Comparison of ENCODE assay signal across 19 cellular contexts in the genomic region with DNA sequence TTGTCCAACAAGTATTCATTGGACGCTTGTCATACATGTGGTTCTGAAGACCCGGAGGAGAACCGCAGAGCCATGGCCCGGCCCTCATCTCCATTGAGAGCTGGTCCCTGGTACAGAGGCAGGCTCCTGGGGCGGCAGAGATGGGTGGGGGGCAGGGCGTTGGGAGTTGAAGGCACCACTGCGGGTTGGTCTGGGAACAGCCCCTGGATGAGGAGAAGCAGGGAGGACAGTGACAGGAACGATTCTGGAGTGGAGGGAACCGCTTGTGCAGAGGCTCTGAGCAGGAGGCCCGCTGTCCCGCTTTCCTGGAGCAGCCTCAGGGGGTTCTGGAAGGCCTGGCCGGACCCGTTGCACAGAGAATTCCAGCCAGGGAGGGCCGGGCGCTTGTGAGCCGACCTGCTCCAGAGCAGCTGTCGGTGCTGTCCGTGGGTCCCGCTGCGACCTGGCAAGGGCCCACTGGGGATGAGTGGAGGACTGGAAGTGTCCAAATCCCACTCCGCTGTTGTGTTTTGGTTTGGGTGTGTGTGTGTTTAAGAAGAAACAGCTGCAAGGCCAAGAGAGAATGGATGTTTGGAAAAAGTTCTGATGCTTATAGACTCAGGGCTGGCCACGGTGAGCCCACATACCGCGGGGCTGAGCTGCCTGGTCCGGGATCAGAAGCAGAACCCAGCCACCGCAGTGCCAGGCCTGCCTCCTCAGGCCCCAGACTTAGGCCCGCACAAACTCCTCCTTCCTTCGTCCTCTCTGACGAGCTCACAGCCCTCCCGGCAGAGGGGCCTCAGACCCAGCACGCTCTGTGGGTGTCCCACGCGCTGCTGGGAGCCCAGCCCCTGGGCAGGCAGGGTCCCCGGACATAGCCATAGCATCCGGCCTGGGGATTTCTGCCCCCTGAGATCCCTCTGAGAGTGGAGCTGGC.
A peak's percentile ranks its signal among the peaks of the same experiment; 100 is the strongest.
DNase-seq lines count a peak whose midpoint lies in the region; ATAC-seq and TF ChIP-seq lines count a peak whose summit lies in the region.
"Had no signal": no experiment of that assay in that cellular context is flagged by ENCODE, and none has a peak within 500 bp of the region (broad histone marks: within the 10 kb centered on the region; RNA-seq: fewer than 3 reads in every experiment).

No MANE protein-coding gene starts in this region.

- 38 to 44% methylated on average over 30 to 33 of the region's 35 CpGs for WGBS in GM23248 (ENCODE audit: low coverage in 1 of 2, low lambda C conversion rate in 2 of 2, missing lambda C conversion rate in 2 of 2), 2 experiments

- no peak overlapping the region for H3K4me2 ChIP-seq in GM23248 (ENCODE audit: unreplicated experiment)

- no peak overlapping the region for H2AFZ ChIP-seq in GM23248

- TF ChIP-seq CTCF in AG10803 (conservative IDR thresholded peaks at IDR 0.05; ENCODE audit: low read length) (no peak), WTC11 (IDR thresholded peaks at IDR 0.05) (no peak)

- peak; percentile 50 for ATAC-seq in WTC11
- ATAC-seq in left lobe of liver = no peak
- no peak for ATAC-seq in sciatic nerve
- ATAC-seq: stimulated activated naive CD8-positive, alpha-beta T cell treated with anti-CD3 and anti-CD28 coated beads, Interleukin-15, amount 100 ng/mL, for 72 hours had no signal

- no peak overlapping the region for H3K27ac ChIP-seq in GM23248
- H3K27ac ChIP-seq: prostate gland had no signal

- H3K4me1 ChIP-seq in GM23248 (ENCODE audit: insufficient read depth) = no peaks in the 10 kb centered on the region
- H3K4me1 ChIP-seq: prostate gland had no signal

- peaks cover under 1% of the 10 kb centered on the region for H3K9me3 Mint-ChIP-seq in WTC11
- H3K9me3 Mint-ChIP-seq in immature natural killer cell = peaks cover 0 to 2% (median 0%) of the 10 kb centered on the region in 6 donors
- H3K9me3 Mint-ChIP-seq: activated CD4-positive, alpha-beta T cell treated with anti-CD3 and anti-CD28 coated beads, Interleukin-2, amount 10 ng/mL, durations not matched to agents 7 days and 5 days; CD14-positive monocyte had no signal

- no peaks in the 10 kb centered on the region for H3K9me3 ChIP-seq in GM23248 (ENCODE audit: low read depth)
- H3K9me3 ChIP-seq: prostate gland had no signal

- H3F3A ChIP-seq in GM23248 (ENCODE audit: insufficient read depth) = no peaks in the 10 kb centered on the region

- CTCF ChIA-PET in WTC11 (lab: Charles Lee) = interaction anchor here (0.6 to 5.4 kb wide), 19 partner anchors 9 to 166 kb away, joined by 3 to 39 read pairs (median 4); no protein-coding TSS in a partner anchor

- DNase-seq in AG10803 (ENCODE audit: low read depth) (peak; percentile 9), WTC11 (ENCODE audit: low spot score) (no peak), left lobe of liver (ENCODE audit: low spot score) (peak; percentile 34), sciatic nerve (ENCODE audit: low spot score) (peak; percentile 59), immature natural killer cell (no peak), KG1 (lab: John Stamatoyannopoulos, UW) (no peak), NCI-H524 (lab: John Stamatoyannopoulos, UW) (no peak), GM23248 (no peak)
- DNase-seq: activated CD4-positive, alpha-beta T cell treated with anti-CD3 and anti-CD28 coated beads, Interleukin-2, amount 10 ng/mL, durations not matched to agents 7 days and 5 days; cortex of kidney; mammary epithelial cell; NCI-H774; nephron progenitor cell; SHP77; stimulated activated CD4-positive, alpha-beta T cell treated with anti-CD3 and anti-CD28 coated beads, Interleukin-4, amount 100 ng/mL, for 4 hours; stimulated activated naive CD8-positive, alpha-beta T cell treated with anti-CD3 and anti-CD28 coated beads, Interleukin-15, amount 100 ng/mL, for 72 hours had no signal

- H3K27ac Mint-ChIP-seq in WTC11 = no peak overlapping the region
- H3K27ac Mint-ChIP-seq in immature natural killer cell = no peak overlapping the region
- H3K27ac Mint-ChIP-seq: activated CD4-positive, alpha-beta T cell treated with anti-CD3 and anti-CD28 coated beads, Interleukin-2, amount 10 ng/mL, durations not matched to agents 7 days and 5 days; CD14-positive monocyte; nephron progenitor cell had no signal

- intact Hi-C loops in sciatic nerve (cut with DNase I) = no loop called here

- no peaks in the 10 kb centered on the region for H4K20me1 ChIP-seq in GM23248 (ENCODE audit: insufficient read depth)

- no peaks in the 10 kb centered on the region for H3K79me2 ChIP-seq in GM23248 (ENCODE audit: insufficient read depth)

- H3K27me3 Mint-ChIP-seq in WTC11 (ENCODE audit: low read depth) = peaks cover 5% of the 10 kb centered on the region; the same call in 1 of the 2 replicates
- H3K27me3 Mint-ChIP-seq in immature natural killer cell (ENCODE audit: low read depth in 3 of 3) = peaks cover 0 to 2% (median 1%) of the 10 kb centered on the region in 3 donors

- H3K4me1 Mint-ChIP-seq in WTC11 = peaks cover 7% of the 10 kb centered on the region
- H3K4me1 Mint-ChIP-seq in immature natural killer cell = no peaks in the 10 kb centered on the region
- H3K4me1 Mint-ChIP-seq: activated CD4-positive, alpha-beta T cell treated with anti-CD3 and anti-CD28 coated beads, Interleukin-2, amount 10 ng/mL, durations not matched to agents 7 days and 5 days; stimulated activated naive CD8-positive, alpha-beta T cell treated with anti-CD3 and anti-CD28 coated beads, Interleukin-15, amount 100 ng/mL, for 72 hours had no signal

- POLR2A ChIA-PET in WTC11 (lab: Charles Lee) = no interaction called here

- H3K4me3 Mint-ChIP-seq in WTC11 (no peak overlapping the region), immature natural killer cell (no peak overlapping the region)
- H3K4me3 Mint-ChIP-seq: activated CD4-positive, alpha-beta T cell treated with anti-CD3 and anti-CD28 coated beads, Interleukin-2, amount 10 ng/mL, durations not matched to agents 7 days and 5 days; CD14-positive monocyte; nephron progenitor cell; stimulated activated naive CD8-positive, alpha-beta T cell treated with anti-CD3 and anti-CD28 coated beads, Interleukin-15, amount 100 ng/mL, for 72 hours had no signal

- H3K4me3 ChIP-seq in AG10803 (ENCODE audit: low read length) (no peak overlapping the region), GM23248 (no peak overlapping the region)
- H3K4me3 ChIP-seq: K562, prostate gland had no signal

- in situ Hi-C loops in GM23248 (cut with MboI) = no loop called here

- no peaks in the 10 kb centered on the region for H3K36me3 Mint-ChIP-seq in WTC11
- no peaks in the 10 kb centered on the region for H3K36me3 Mint-ChIP-seq in immature natural killer cell
- H3K36me3 Mint-ChIP-seq: CD14-positive monocyte had no signal

- no peaks in the 10 kb centered on the region for H3K9me2 ChIP-seq in GM23248 (ENCODE audit: insufficient read depth)

- no peaks in the 10 kb centered on the region for H3K36me3 ChIP-seq in GM23248 (ENCODE audit: low read depth)
- H3K36me3 ChIP-seq: prostate gland had no signal

- H3K9ac ChIP-seq in GM23248 = no peak overlapping the region

- peaks cover 3% of the 10 kb centered on the region; the same call in 1 of the 2 replicates for H3K27me3 ChIP-seq in GM23248 (replicated peaks; ENCODE audit: insufficient read depth)

TF ChIP-seq in WTC11, 78 proteins besides CTCF, POLR2A, EP300 and RAD21 (continues in another document):
- TF ChIP-seq, protein P1, sequence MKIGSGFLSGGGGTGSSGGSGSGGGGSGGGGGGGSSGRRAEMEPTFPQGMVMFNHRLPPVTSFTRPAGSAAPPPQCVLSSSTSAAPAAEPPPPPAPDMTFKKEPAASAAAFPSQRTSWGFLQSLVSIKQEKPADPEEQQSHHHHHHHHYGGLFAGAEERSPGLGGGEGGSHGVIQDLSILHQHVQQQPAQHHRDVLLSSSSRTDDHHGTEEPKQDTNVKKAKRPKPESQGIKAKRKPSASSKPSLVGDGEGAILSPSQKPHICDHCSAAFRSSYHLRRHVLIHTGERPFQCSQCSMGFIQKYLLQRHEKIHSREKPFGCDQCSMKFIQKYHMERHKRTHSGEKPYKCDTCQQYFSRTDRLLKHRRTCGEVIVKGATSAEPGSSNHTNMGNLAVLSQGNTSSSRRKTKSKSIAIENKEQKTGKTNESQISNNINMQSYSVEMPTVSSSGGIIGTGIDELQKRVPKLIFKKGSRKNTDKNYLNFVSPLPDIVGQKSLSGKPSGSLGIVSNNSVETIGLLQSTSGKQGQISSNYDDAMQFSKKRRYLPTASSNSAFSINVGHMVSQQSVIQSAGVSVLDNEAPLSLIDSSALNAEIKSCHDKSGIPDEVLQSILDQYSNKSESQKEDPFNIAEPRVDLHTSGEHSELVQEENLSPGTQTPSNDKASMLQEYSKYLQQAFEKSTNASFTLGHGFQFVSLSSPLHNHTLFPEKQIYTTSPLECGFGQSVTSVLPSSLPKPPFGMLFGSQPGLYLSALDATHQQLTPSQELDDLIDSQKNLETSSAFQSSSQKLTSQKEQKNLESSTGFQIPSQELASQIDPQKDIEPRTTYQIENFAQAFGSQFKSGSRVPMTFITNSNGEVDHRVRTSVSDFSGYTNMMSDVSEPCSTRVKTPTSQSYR (CRISPR knock-in tag; IDR thresholded peaks at IDR 0.05) = no peak
- no peak for TF ChIP-seq ETV6 (CRISPR knock-in tag; IDR thresholded peaks at IDR 0.05)
- TF ChIP-seq, protein P2, sequence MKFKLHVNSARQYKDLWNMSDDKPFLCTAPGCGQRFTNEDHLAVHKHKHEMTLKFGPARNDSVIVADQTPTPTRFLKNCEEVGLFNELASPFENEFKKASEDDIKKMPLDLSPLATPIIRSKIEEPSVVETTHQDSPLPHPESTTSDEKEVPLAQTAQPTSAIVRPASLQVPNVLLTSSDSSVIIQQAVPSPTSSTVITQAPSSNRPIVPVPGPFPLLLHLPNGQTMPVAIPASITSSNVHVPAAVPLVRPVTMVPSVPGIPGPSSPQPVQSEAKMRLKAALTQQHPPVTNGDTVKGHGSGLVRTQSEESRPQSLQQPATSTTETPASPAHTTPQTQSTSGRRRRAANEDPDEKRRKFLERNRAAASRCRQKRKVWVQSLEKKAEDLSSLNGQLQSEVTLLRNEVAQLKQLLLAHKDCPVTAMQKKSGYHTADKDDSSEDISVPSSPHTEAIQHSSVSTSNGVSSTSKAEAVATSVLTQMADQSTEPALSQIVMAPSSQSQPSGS (CRISPR knock-in tag; IDR thresholded peaks at IDR 0.05; ENCODE audit: borderline replicate concordance, low read depth) = no peak
- no peak for TF ChIP-seq ELF4 (CRISPR knock-in tag; IDR thresholded peaks at IDR 0.05; ENCODE audit: low read depth)
- TF ChIP-seq NR1H2 (CRISPR knock-in tag; IDR thresholded peaks at IDR 0.05) = no peak
- TF ChIP-seq PREB (CRISPR knock-in tag; IDR thresholded peaks at IDR 0.05; ENCODE audit: borderline replicate concordance) = no peak
- TF ChIP-seq CREM (CRISPR knock-in tag; IDR thresholded peaks at IDR 0.05) = no peak

Comparison
In these comparisons a context has a peak if more than half of its experiments do, and no peak if none do; other contexts are left out.
1. DNase-seq: peak in AG10803 (single experiment), left lobe of liver (single experiment) and sciatic nerve (single experiment); none in WTC11 (single experiment), immature natural killer cell (0 of 3), KG1 (single experiment), NCI-H524 (0 of 2) and GM23248 (single experiment).